ENCODE assay signal across 1 cellular context in the genomic region with DNA sequence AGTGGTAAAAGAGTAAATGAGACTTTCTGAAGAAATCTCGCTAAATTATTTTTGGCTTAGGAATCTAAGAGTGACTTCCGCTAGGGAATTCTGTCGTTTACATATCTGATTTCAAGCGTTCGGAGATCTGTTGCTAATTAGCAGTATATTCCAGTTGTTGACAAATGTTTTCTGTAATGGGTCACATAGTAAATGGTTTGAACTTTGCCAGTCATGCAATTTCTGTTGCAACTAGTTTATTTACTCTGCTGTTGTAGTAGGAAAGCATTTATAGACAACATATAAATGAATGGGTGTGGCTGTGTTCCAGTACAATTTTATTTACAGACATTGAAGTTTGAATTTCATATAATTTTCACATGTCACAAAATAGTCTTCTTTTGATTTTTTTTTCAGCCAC.
A peak's percentile ranks its signal among the peaks of the same experiment; 100 is the strongest.
TF ChIP-seq lines count a peak whose summit lies in the region.

No MANE protein-coding gene starts in this region.

TF ChIP-seq in GM12878, 131 proteins besides CTCF, POLR2A, EP300 and RAD21:
- TF ChIP-seq, protein P1, sequence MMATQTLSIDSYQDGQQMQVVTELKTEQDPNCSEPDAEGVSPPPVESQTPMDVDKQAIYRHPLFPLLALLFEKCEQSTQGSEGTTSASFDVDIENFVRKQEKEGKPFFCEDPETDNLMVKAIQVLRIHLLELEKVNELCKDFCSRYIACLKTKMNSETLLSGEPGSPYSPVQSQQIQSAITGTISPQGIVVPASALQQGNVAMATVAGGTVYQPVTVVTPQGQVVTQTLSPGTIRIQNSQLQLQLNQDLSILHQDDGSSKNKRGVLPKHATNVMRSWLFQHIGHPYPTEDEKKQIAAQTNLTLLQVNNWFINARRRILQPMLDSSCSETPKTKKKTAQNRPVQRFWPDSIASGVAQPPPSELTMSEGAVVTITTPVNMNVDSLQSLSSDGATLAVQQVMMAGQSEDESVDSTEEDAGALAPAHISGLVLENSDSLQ (IDR thresholded peaks at IDR 0.05): no peak
- TF ChIP-seq IKZF1 (conservative IDR thresholded peaks at IDR 0.05): 0 out of 2 replicates have a peak, but pooled peaks have one; percentile 4
TF ChIP-seq in GM12878: peak in this region for 1.
